ENCODE assay signal across 1 cellular context in the genomic region with DNA sequence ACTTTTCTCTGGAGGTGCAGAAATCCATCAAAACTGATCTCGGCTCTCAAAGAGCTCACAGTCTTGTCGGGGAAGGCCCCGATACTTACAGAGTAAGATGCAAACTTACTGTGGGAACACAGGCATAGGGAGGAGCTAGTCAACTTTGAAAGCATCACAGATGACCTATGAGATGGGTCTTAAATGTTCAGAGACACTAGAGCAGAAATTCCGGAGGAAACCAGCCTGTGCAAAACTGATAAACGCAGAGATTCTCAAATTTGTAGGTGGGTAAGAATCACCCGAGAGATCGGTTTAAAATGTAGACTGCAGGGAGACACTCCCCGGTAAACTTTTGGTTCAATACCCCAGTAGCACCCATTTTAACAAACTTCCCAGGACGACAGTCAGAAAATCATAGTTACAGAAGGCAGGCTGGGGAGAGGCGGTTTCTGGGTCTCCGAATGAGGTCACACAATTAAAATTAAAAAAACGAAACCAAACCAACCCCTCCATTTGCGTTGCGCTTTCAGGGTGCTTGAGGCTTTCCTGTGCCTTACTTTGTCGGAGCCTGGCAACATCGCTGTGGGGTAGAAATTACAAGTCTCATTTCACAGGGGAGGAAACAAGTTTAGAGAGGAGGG.
TF ChIP-seq lines count a peak whose summit lies in the region.

No MANE protein-coding gene starts in this region.

TF ChIP-seq in IMR-90, 13 proteins besides CTCF, POLR2A, EP300 and RAD21 (continued from another document):
- TF ChIP-seq MXI1 (IDR thresholded peaks at IDR 0.05; ENCODE audit: borderline replicate concordance, low read depth, low read length) (no peak), BHLHE40 (IDR thresholded peaks at IDR 0.05; ENCODE audit: low read depth, low read length) (no peak), FOS (IDR thresholded peaks at IDR 0.05; ENCODE audit: low read depth, low read length) (no peak), CHD1 (IDR thresholded peaks at IDR 0.05; ENCODE audit: low read depth, low read length) (no peak; the same call in 1 of the 2 replicates), RCOR1 (IDR thresholded peaks at IDR 0.05; ENCODE audit: insufficient replicate concordance, low read length) (peak; percentile 20)
- TF ChIP-seq, protein P1, sequence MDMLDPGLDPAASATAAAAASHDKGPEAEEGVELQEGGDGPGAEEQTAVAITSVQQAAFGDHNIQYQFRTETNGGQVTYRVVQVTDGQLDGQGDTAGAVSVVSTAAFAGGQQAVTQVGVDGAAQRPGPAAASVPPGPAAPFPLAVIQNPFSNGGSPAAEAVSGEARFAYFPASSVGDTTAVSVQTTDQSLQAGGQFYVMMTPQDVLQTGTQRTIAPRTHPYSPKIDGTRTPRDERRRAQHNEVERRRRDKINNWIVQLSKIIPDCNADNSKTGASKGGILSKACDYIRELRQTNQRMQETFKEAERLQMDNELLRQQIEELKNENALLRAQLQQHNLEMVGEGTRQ (IDR thresholded peaks at IDR 0.05; ENCODE audit: low read depth, low read length) = 0 out of 2 replicates have a peak, but pooled peaks have one; percentile 5
